In the genomic region with DNA sequence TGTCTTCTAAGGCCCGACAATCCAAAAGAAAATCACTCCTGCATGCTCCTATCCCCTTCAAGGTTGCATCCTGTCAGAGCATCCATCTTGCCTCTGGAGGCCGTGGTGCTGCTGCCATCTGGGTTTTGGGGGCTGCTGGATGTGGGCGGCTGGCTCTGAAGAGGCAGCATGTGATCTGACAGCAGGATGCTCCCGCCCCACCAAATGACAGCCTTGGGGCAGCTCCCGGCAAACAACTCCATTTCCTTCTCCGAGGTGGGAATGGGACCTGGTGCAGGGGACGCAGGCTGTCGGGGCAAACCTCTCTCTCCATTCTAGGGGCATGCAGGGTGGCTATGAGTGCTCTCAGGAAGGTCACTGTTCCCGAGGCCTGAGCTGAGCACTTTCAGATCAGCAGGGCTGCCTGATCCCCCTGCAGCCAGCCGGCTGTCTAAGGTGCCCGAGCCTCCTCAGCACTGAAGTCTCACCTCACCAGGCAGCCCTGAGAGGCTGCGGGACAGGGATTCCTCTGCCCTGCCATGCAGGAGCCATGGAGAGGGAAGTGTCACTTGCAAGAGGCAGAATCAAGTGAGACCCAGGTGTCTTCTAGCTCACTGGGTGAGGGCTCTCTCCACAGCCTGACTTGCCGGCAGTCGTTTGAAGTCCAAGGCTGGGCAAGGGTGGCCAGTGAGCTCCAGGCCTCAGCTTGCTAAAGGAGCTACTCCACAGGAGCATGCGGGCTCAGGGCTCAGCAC, we compare ENCODE assay signal across 12 cellular contexts. TPM values are rescaled to one million over a fixed set of nuclear protein-coding genes. Genes with fewer than 3 reads are reported as not detected.
A peak's percentile ranks its signal among the peaks of the same experiment; 100 is the strongest.
DNase-seq lines count a peak whose midpoint lies in the region; ATAC-seq, FAIRE-seq and TF ChIP-seq lines count a peak whose summit lies in the region.
"Had no signal": no experiment of that assay in that cellular context is flagged by ENCODE, and none has a peak within 500 bp of the region (broad histone marks: within the 10 kb centered on the region; RNA-seq: fewer than 3 reads in every experiment).

No MANE protein-coding gene starts in this region.

- H3K9me3 Mint-ChIP-seq in activated T-cell treated with anti-CD3 and anti-CD28 coated beads, Interleukin-2, amount 50 U/mL, for 24 hours: no peaks in the 10 kb centered on the region
- no peaks in the 10 kb centered on the region for H3K9me3 Mint-ChIP-seq in stimulated activated effector memory CD8-positive, alpha-beta T cell treated with anti-CD3 and anti-CD28 coated beads, Interleukin-12 subunit alpha, Interleukin-12 subunit beta, amount 100 ng/mL, for 72 hours

- no peaks in the 10 kb centered on the region for H3K27me3 Mint-ChIP-seq in activated T-cell treated with anti-CD3 and anti-CD28 coated beads, Interleukin-2, amount 50 U/mL, for 24 hours

- H3K4me1 ChIP-seq in fibroblast of lung (ENCODE audit: control insufficient read depth, extremely low read depth, insufficient read depth, low read length) (peaks cover 37% of the 10 kb centered on the region), stomach (peaks cover 39 to 58% (median 47%) of the 10 kb centered on the region in 4 donors)

- peaks cover 9% of the 10 kb centered on the region for H3K36me3 ChIP-seq in fibroblast of lung (ENCODE audit: control insufficient read depth, insufficient read depth, low read length)
- H3K36me3 ChIP-seq in stomach: peaks cover 0 to 29% (median 26%) of the 10 kb centered on the region in 4 donors

- H3K9ac ChIP-seq in fibroblast of lung (ENCODE audit: insufficient read depth, low read length): no peak overlapping the region

- no peak overlapping the region for H3K4me3 Mint-ChIP-seq in activated T-cell treated with anti-CD3 and anti-CD28 coated beads, Interleukin-2, amount 50 U/mL, for 24 hours
- H3K4me3 Mint-ChIP-seq in stimulated activated effector memory CD8-positive, alpha-beta T cell treated with anti-CD3 and anti-CD28 coated beads, Interleukin-12 subunit alpha, Interleukin-12 subunit beta, amount 100 ng/mL, for 72 hours: no peak overlapping the region

- peaks cover 56% of the 10 kb centered on the region for H3K79me2 ChIP-seq in fibroblast of lung (ENCODE audit: control insufficient read depth, insufficient read depth, low read length)

- TF ChIP-seq POLR2A in stomach (IDR thresholded peaks at IDR 0.05): no peak

- no peak for ATAC-seq in stimulated activated effector memory CD8-positive, alpha-beta T cell treated with anti-CD3 and anti-CD28 coated beads, Interleukin-12 subunit alpha, Interleukin-12 subunit beta, amount 100 ng/mL, for 72 hours
- no peak for ATAC-seq in HG03565 (IDR thresholded peaks at IDR 0.05; ENCODE audit: unreplicated experiment)

- no peak for TF ChIP-seq EP300 in stomach (IDR thresholded peaks at IDR 0.05)

- H3K4me3 ChIP-seq in fibroblast of lung (replicated peaks in 1 of 4; ENCODE audit: control extremely low read depth in 1 of 4, insufficient read depth in 1 of 4, low read depth in 3 of 4, low read length in 4 of 4): no peak overlapping the region
- H3K4me3 ChIP-seq in stomach: no peak overlapping the region
- H3K4me3 ChIP-seq: lung had no signal

- intact Hi-C loops in stomach (cut with DNase I; ENCODE audit: low total_unique reads): loop anchor here (5.0 to 10.0 kb wide), 2 partner anchors 72 to 119 kb away; no protein-coding TSS in a partner anchor

- no peak for FAIRE-seq in urothelium cell line (lab: Jason Lieb, UNC)

- H3K4me1 Mint-ChIP-seq in activated T-cell treated with anti-CD3 and anti-CD28 coated beads, Interleukin-2, amount 50 U/mL, for 24 hours (ENCODE audit: low read depth): peaks cover 79% of the 10 kb centered on the region
- peaks cover 70% of the 10 kb centered on the region for H3K4me1 Mint-ChIP-seq in stimulated activated effector memory CD8-positive, alpha-beta T cell treated with anti-CD3 and anti-CD28 coated beads, Interleukin-12 subunit alpha, Interleukin-12 subunit beta, amount 100 ng/mL, for 72 hours

- H4K20me1 ChIP-seq in fibroblast of lung (ENCODE audit: control insufficient read depth, extremely low read depth, insufficient read depth, low read length): no peaks in the 10 kb centered on the region

- H3K27me3 ChIP-seq in fibroblast of lung (ENCODE audit: control insufficient read depth, insufficient read depth, low read length) (no peaks in the 10 kb centered on the region), stomach (no peaks in the 10 kb centered on the region)

- TF ChIP-seq CTCF in VCaP (conservative IDR thresholded peaks at IDR 0.05): no peak
- TF ChIP-seq CTCF in fibroblast of lung (conservative IDR thresholded peaks at IDR 0.05 in 1 of 2, IDR thresholded peaks at IDR 0.05 in 1 of 2; ENCODE audit: low read depth in 1 of 2, low read length in 2 of 2): no peak
- no peak for TF ChIP-seq CTCF in stomach (IDR thresholded peaks at IDR 0.05)

- no peak for DNase-seq in activated T-cell treated with anti-CD3 and anti-CD28 coated beads, Interleukin-2, amount 50 U/mL, for 24 hours
- DNase-seq in activated T-cell treated with anti-CD3 and anti-CD28 coated beads for 4 hours: no peak
- DNase-seq in fibroblast of lung (ENCODE audit: low read depth in 2 of 2): no peak
- no peak for DNase-seq in stimulated activated effector memory CD8-positive, alpha-beta T cell treated with anti-CD3 and anti-CD28 coated beads, Interleukin-12 subunit alpha, Interleukin-12 subunit beta, amount 100 ng/mL, for 72 hours (ENCODE audit: low spot score in 2 of 2)
- DNase-seq in stomach: no peak
- no peak for DNase-seq in urothelium cell line (ENCODE audit: low spot score)
- DNase-seq: activated CD4-positive, alpha-beta T cell treated with anti-CD3 and anti-CD28 coated beads, Interleukin-2, amount 50 U/mL, for 4 hours; hypothalamus; SHP77 treated with DMSO at 0.1 percent for 48 hours had no signal

- WGBS in stomach, 5 donors: 82 to 93% (median 83%) methylated on average over 13 to 15 of the region's 15 CpGs

- H2AFZ ChIP-seq in fibroblast of lung (ENCODE audit: low read length): no peak overlapping the region

- H3K36me3 Mint-ChIP-seq in activated T-cell treated with anti-CD3 and anti-CD28 coated beads, Interleukin-2, amount 50 U/mL, for 24 hours (ENCODE audit: low read depth): peaks cover 67% of the 10 kb centered on the region
- H3K36me3 Mint-ChIP-seq in stimulated activated effector memory CD8-positive, alpha-beta T cell treated with anti-CD3 and anti-CD28 coated beads, Interleukin-12 subunit alpha, Interleukin-12 subunit beta, amount 100 ng/mL, for 72 hours: peaks cover 58% of the 10 kb centered on the region

- H3K27ac Mint-ChIP-seq in activated T-cell treated with anti-CD3 and anti-CD28 coated beads, Interleukin-2, amount 50 U/mL, for 24 hours: peak overlapping the region; percentile 97
- peak overlapping the region; percentile 97 for H3K27ac Mint-ChIP-seq in stimulated activated effector memory CD8-positive, alpha-beta T cell treated with anti-CD3 and anti-CD28 coated beads, Interleukin-12 subunit alpha, Interleukin-12 subunit beta, amount 100 ng/mL, for 72 hours

- no peak overlapping the region for H3K4me2 ChIP-seq in fibroblast of lung (ENCODE audit: extremely low read depth, insufficient read depth, low read length)

- H3K27ac ChIP-seq in VCaP: peak overlapping the region; percentile 72
- H3K27ac ChIP-seq in fibroblast of lung (ENCODE audit: insufficient read depth, low read length): peak overlapping the region; percentile 24
- peak overlapping the region in 1 of 5 donors; percentile 76 for H3K27ac ChIP-seq in stomach

- H3K9me3 ChIP-seq in fibroblast of lung (ENCODE audit: control insufficient read depth, insufficient read depth, low read depth, low read length) (no peaks in the 10 kb centered on the region), stomach (no peaks in the 10 kb centered on the region)

RNA-seq across cellular contexts. Expression of a gene that starts 28.8 kb away (rescaled TPM):
- total RNA-seq in fibroblast of lung: 3.1 and 5.8 TPM in 2 replicates
- 0.32 and 0.47 TPM in 2 replicates for polyA plus RNA-seq in fibroblast of lung
- 0.92 and 0.96 TPM in 2 replicates for polyA plus RNA-seq in fibroblast of lung (2012)
- polyA minus RNA-seq in fibroblast of lung (ENCODE audit: low replicate concordance): 0.27 TPM in 1 of 2 replicates, not detected in the other
- 10 to 100 TPM in 1 of 5 donors, 1 to 10 TPM in 3, not detected in 1; 2.0 to 31.7 (median 5.6) TPM for total RNA-seq in stomach
- 1 to 10 TPM in 1 of 3 donors, under 1 TPM in 2; 0.93 to 2.0 (median 0.93) TPM for polyA plus RNA-seq in stomach

RNA-seq across cellular contexts. Expression of a gene that starts 29.5 kb away (rescaled TPM):
- total RNA-seq in fibroblast of lung: 215 and 221 TPM in 2 replicates
- 306 and 472 TPM in 2 replicates for polyA plus RNA-seq in fibroblast of lung
- 534 and 556 TPM in 2 replicates for polyA plus RNA-seq in fibroblast of lung (2012)
- polyA minus RNA-seq in fibroblast of lung (ENCODE audit: low replicate concordance): 197 and 217 TPM in 2 replicates
- 100 to 1,000 TPM in 1 of 5 donors, 10 to 100 TPM in 4; 24.5 to 204 (median 71.4) TPM for total RNA-seq in stomach
- polyA plus RNA-seq in stomach: 100 to 1,000 TPM; 258 to 367 (median 300) TPM

RNA-seq across cellular contexts. Expression of a gene that starts 42.2 kb away (rescaled TPM):
- total RNA-seq in fibroblast of lung: 0.50 and 0.51 TPM in 2 replicates
- 0.62 and 0.69 TPM in 2 replicates for polyA plus RNA-seq in fibroblast of lung
- polyA plus RNA-seq in fibroblast of lung (2012): 0.96 and 1.1 TPM in 2 replicates
- 0.56 and 0.59 TPM in 2 replicates for polyA minus RNA-seq in fibroblast of lung (ENCODE audit: low replicate concordance)
- total RNA-seq in stomach: 100 to 1,000 TPM in 1 of 5 donors, 1 to 10 TPM in 1, under 1 TPM in 3; 0.43 to 117 (median 0.92) TPM
- 10 to 100 TPM in 1 of 3 donors, 1 to 10 TPM in 2; 4.9 to 14.5 (median 5.2) TPM for polyA plus RNA-seq in stomach

RNA-seq across cellular contexts. Expression of a gene that starts 51.6 kb away (rescaled TPM):
- 0.51 and 0.66 TPM in 2 replicates for total RNA-seq in fibroblast of lung
- polyA plus RNA-seq in fibroblast of lung: 0.10 and 0.23 TPM in 2 replicates
- 0.29 and 0.76 TPM in 2 replicates for polyA plus RNA-seq in fibroblast of lung (2012)
- 0.27 and 0.78 TPM in 2 replicates for polyA minus RNA-seq in fibroblast of lung (ENCODE audit: low replicate concordance)
- 1 to 10 TPM in 1 of 5 donors, under 1 TPM in 2, not detected in 2; under 0.01 to 1.4 (median 0.73) TPM for total RNA-seq in stomach
- under 1 TPM in 1 of 3 donors, not detected in 2; 0.05 TPM for polyA plus RNA-seq in stomach
